In genomic region chr2:241868661-241869081, GRCh38 we compare ENCODE assay signal across 15 cellular contexts. TPM values are rescaled to one million over a fixed set of nuclear protein-coding genes. Genes with fewer than 3 reads are reported as not detected.
DNase-seq lines count a peak whose midpoint lies in the region; TF ChIP-seq lines count a peak whose summit lies in the region.
"Had no signal": no experiment of that assay in that cellular context is flagged by ENCODE, and none has a peak within 500 bp of the region (broad histone marks: within the 10 kb centered on the region; RNA-seq: fewer than 3 reads in every experiment).

No MANE protein-coding gene starts in this region.

- WGBS in endodermal cell (ENCODE audit: insufficient coverage in 1 of 2, insufficient read length in 1 of 2), 2 experiments, result 83% methylated on average over 10 to 15 of the region's 15 CpGs

- POLR2A ChIA-PET in A673 (lab: Charles Lee; ENCODE audit: low non-redundant PET), result interaction anchor here (0.9 kb wide), 1 partner anchor 65 kb away, joined by 12 read pairs; no protein-coding TSS in a partner anchor

- CTCF ChIA-PET in A673 (lab: Charles Lee), result no interaction called here

- H4K20me1 ChIP-seq in BLaER1 treated with 17β-estradiol and CSF1 and Interleukin-3, amounts not matched to agents 10 nM and 100 nM, result peaks cover 0 to 24% (median 6%) of the 10 kb centered on the region in 11 experiments; a peak in 5 of 22 replicates

- no peak overlapping the region for H3K4me3 ChIP-seq in A673 (ENCODE audit: low read depth, low read length, poor library complexity, severe bottlenecking)
- no peak overlapping the region for H3K4me3 ChIP-seq in BLaER1 treated with 17β-estradiol and CSF1 and Interleukin-3, amounts not matched to agents 10 nM and 100 nM
- H3K4me3 ChIP-seq in endodermal cell (ENCODE audit: low read length), result no peak overlapping the region
- H3K4me3 ChIP-seq: body of pancreas, pancreas, testis had no signal

- H3K36me3 Mint-ChIP-seq in endodermal cell (ENCODE audit: low read depth), result no peaks in the 10 kb centered on the region

- H3K9me3 ChIP-seq in A673 (ENCODE audit: low read depth, low read length, poor library complexity, severe bottlenecking), result no peaks in the 10 kb centered on the region
- peaks cover under 1 to 1% (median under 1%) of the 10 kb centered on the region in 11 experiments; a peak in 15 of 22 replicates for H3K9me3 ChIP-seq in BLaER1 treated with 17β-estradiol and CSF1 and Interleukin-3, amounts not matched to agents 10 nM and 100 nM (replicated peaks in 1 of 11)
- H3K9me3 ChIP-seq in endodermal cell (ENCODE audit: control insufficient read depth, low read length), result peaks cover 12% of the 10 kb centered on the region
- H3K9me3 ChIP-seq: body of pancreas, pancreas, testis had no signal

- DNase-seq in A673 (ENCODE audit: low spot score) (no peak), NCI-H524 (lab: John Stamatoyannopoulos, UW) (peak; percentile 60 to 68), caudate nucleus (lab: John Stamatoyannopoulos, UW) (peak in 14 of 61 donors; percentile 26 to 66 (median 51)), endodermal cell (no peak), NCI-H2029 (lab: John Stamatoyannopoulos, UW) (no peak), SHP77 (lab: John Stamatoyannopoulos, UW) (no peak), COR-L47 (lab: John Stamatoyannopoulos, UW) (no peak)
- DNase-seq: foreskin keratinocyte; stimulated activated CD4-positive, alpha-beta T cell treated with anti-CD3 and anti-CD28 coated beads, Interleukin-12 subunit alpha, Interleukin-12 subunit beta, amount 100 ng/mL, for 4 hours; SW 1271; testis had no signal

- no peak overlapping the region for H3K27ac Mint-ChIP-seq in endodermal cell

- H3K4me1 ChIP-seq in A673 (ENCODE audit: insufficient read depth, low read length, poor library complexity, severe bottlenecking), result peaks cover 13% of the 10 kb centered on the region
- H3K4me1 ChIP-seq in BLaER1 treated with 17β-estradiol and CSF1 and Interleukin-3, amounts not matched to agents 10 nM and 100 nM, result peaks cover 80 to 95% (median 92%) of the 10 kb centered on the region in 10 experiments
- H3K4me1 ChIP-seq in endodermal cell (ENCODE audit: control insufficient read depth, insufficient read depth, low read length), result no peaks in the 10 kb centered on the region
- H3K4me1 ChIP-seq: foreskin keratinocyte, pancreas, testis had no signal

- peak overlapping the region; percentile 50 for H3K27ac ChIP-seq in A673 (ENCODE audit: low read depth, low read length, poor library complexity, severe bottlenecking)
- no peak overlapping the region; a peak in 1 of 22 replicates for H3K27ac ChIP-seq in BLaER1 treated with 17β-estradiol and CSF1 and Interleukin-3, amounts not matched to agents 10 nM and 100 nM
- peak overlapping the region; percentile 67 for H3K27ac ChIP-seq in caudate nucleus (ENCODE audit: low read depth, low read length)
- no peak overlapping the region for H3K27ac ChIP-seq in endodermal cell (ENCODE audit: low read depth, low read length)
- H3K27ac ChIP-seq: body of pancreas, foreskin keratinocyte, pancreas, testis had no signal

- intact Hi-C loops in A673 (cut with micrococcal nuclease; ENCODE audit: unreplicated experiment), result no loop called here

- H3K4me3 Mint-ChIP-seq in endodermal cell, result no peak overlapping the region

- no peaks in the 10 kb centered on the region for H3K27me3 Mint-ChIP-seq in endodermal cell (ENCODE audit: insufficient read depth)

- no peaks in the 10 kb centered on the region for H3K4me1 Mint-ChIP-seq in endodermal cell

- H3K4me2 ChIP-seq in BLaER1 treated with 17β-estradiol and CSF1 and Interleukin-3, amounts not matched to agents 10 nM and 100 nM, result peak overlapping the region in 10 of 11 experiments; percentile 47 to 100 (median 98); a peak in 20 of 22 replicates

- H3K9ac ChIP-seq in BLaER1 treated with 17β-estradiol and CSF1 and Interleukin-3, amounts not matched to agents 10 nM and 100 nM, result 0 out of 22 replicates have a peak overlapping the region, but pooled peaks of 1 of the 11 experiments have one; percentile 23
- no peak overlapping the region for H3K9ac ChIP-seq in endodermal cell (ENCODE audit: extremely low read depth, low read length, poor library complexity, severe bottlenecking)

- no peak for TF ChIP-seq CTCF in A673 (conservative IDR thresholded peaks at IDR 0.05; ENCODE audit: low read depth, low read length)
- no peak for TF ChIP-seq CTCF in endodermal cell (conservative IDR thresholded peaks at IDR 0.05)

- BruUV-seq in A673 (replicated peaks; lab: Mats Ljungman, UMichigan), result no TSS peak

- no peaks in the 10 kb centered on the region for H3K27me3 ChIP-seq in A673 (replicated peaks; ENCODE audit: insufficient read depth, low read depth, low read length, poor library complexity)
- H3K27me3 ChIP-seq in BLaER1 treated with 17β-estradiol and CSF1 and Interleukin-3, amounts not matched to agents 10 nM and 100 nM, result peaks cover 0 to 75% (median 4%) of the 10 kb centered on the region in 11 experiments; a peak in 13 of 22 replicates
- peaks cover 6% of the 10 kb centered on the region for H3K27me3 ChIP-seq in endodermal cell (ENCODE audit: control insufficient read depth, insufficient read depth, low read length, poor library complexity, severe bottlenecking)
- H3K27me3 ChIP-seq: pancreas, testis had no signal

- H3K9me3 Mint-ChIP-seq in endodermal cell, result peaks cover 11% of the 10 kb centered on the region

- no peaks in the 10 kb centered on the region for H3K36me3 ChIP-seq in A673 (ENCODE audit: insufficient read depth, low read length, poor library complexity, severe bottlenecking)
- no peaks in the 10 kb centered on the region for H3K36me3 ChIP-seq in BLaER1 treated with 17β-estradiol and CSF1 and Interleukin-3, amounts not matched to agents 10 nM and 100 nM
- no peaks in the 10 kb centered on the region for H3K36me3 ChIP-seq in endodermal cell (ENCODE audit: control insufficient read depth, insufficient read depth, low read length)
- H3K36me3 ChIP-seq: pancreas had no signal

RNA-seq across cellular contexts. Expression of gene RTP5, which starts 0.9 kb away (rescaled TPM):
- total RNA-seq in A673 (2021), result 0.20 TPM in 1 of 2 replicates, not detected in the other
- total RNA-seq in endodermal cell, result not detected
- not detected for polyA plus RNA-seq in endodermal cell (2013, experiment 1 of 2)
- polyA plus RNA-seq in endodermal cell (2013, experiment 2 of 2), result not detected
- total RNA-seq: body of pancreas, foreskin keratinocyte, mesenteric fat pad, pancreas had no signal
- polyA plus RNA-seq: foreskin keratinocyte had no signal

RNA-seq across cellular contexts. Expression of gene PDCD1, which starts 10.0 kb away (rescaled TPM):
- total RNA-seq in A673 (2021) (0.34 and 0.35 TPM in 2 replicates), endodermal cell (under 1 TPM in 1 of 2 donors, not detected in 1; 0.20 TPM)
- not detected for polyA plus RNA-seq in endodermal cell (2013, experiment 1 of 2)
- polyA plus RNA-seq in endodermal cell (2013, experiment 2 of 2), result not detected
- total RNA-seq: foreskin keratinocyte had no signal
- polyA plus RNA-seq: foreskin keratinocyte had no signal

RNA-seq across cellular contexts. Expression of gene NEU4, which starts 59.7 kb away (rescaled TPM):
- total RNA-seq in A673 (2021) (38.5 and 48.4 TPM in 2 replicates), endodermal cell (1 to 10 TPM; 1.2 TPM)
- 0.36 TPM for polyA plus RNA-seq in endodermal cell (2013, experiment 1 of 2)
- 0.70 TPM for polyA plus RNA-seq in endodermal cell (2013, experiment 2 of 2)
- total RNA-seq: body of pancreas, foreskin keratinocyte, pancreas had no signal
- polyA plus RNA-seq: foreskin keratinocyte had no signal

Comparison
In these comparisons a context has a peak if more than half of its experiments do, and no peak if none do; other contexts are left out.
1. DNase-seq: peak in NCI-H524 (2 of 2); none in A673 (single experiment), endodermal cell (single experiment), NCI-H2029 (single experiment), SHP77 (0 of 2) and COR-L47 (single experiment).
2. H3K27ac ChIP-seq: peak in A673 (single experiment) and caudate nucleus (single experiment); none in BLaER1 treated with 17β-estradiol and CSF1 and Interleukin-3, amounts not matched to agents 10 nM and 100 nM (0 of 11) and endodermal cell (single experiment).
3. RNA of gene NEU4, which starts 59.7 kb away (total RNA-seq): 38.5 to 48.4 TPM in A673; 1.2 TPM in endodermal cell; every median in the first group is over 10 times any median in the second.